Comparison of ENCODE assay signal across 8 cellular contexts in genomic region chr3:142987080-142987700, GRCh38. TPM values are rescaled to one million over a fixed set of nuclear protein-coding genes. Genes with fewer than 3 reads are reported as not detected.
DNase-seq lines count a peak whose midpoint lies in the region; ATAC-seq and TF ChIP-seq lines count a peak whose summit lies in the region.

No MANE protein-coding gene starts in this region.

- peak; percentile 68 for ATAC-seq in left ventricle myocardium superior

- H3K27me3 ChIP-seq in WERI-Rb-1 (ENCODE audit: insufficient read depth, low read depth, severe bottlenecking), result no peaks in the 10 kb centered on the region

- H3K27ac ChIP-seq in WERI-Rb-1, result no peak overlapping the region

- H3K36me3 ChIP-seq in WERI-Rb-1, result no peaks in the 10 kb centered on the region

- DNase-seq in ACHN, result peak; percentile 55
- DNase-seq in GM13977 (ENCODE audit: low spot score), result peak; percentile 53
- DNase-seq in NCI-H1105 (lab: John Stamatoyannopoulos, UW), result peak; percentile 43
- no peak for DNase-seq in WERI-Rb-1
- DNase-seq in left ventricle myocardium superior, result no peak
- DNase-seq in superior temporal gyrus (ENCODE audit: extremely low spot score), result peak; percentile 78
- no peak for DNase-seq in stimulated activated naive CD4-positive, alpha-beta T cell treated with Interleukin-2 at 50 U/mL for 16 hours (lab: John Stamatoyannopoulos, UW)
- DNase-seq in GM19238 (ENCODE audit: insufficient read length, low spot score), result no peak

- in situ Hi-C loops in ACHN (cut with HindIII; ENCODE audit: low pct_ligation_motif_present, low pct_unique_long_range_greater_than_20kb, low sequenced_read_pairs) (no loop called here), GM13977 (cut with MboI; ENCODE audit: low pct_unique_long_range_greater_than_20kb, low sequenced_read_pairs, unreplicated experiment) (loop anchor here (25.0 kb wide), 1 partner anchor 400 kb away; the partner anchor contains the start of genes ATR and PLS1)

- TF ChIP-seq CTCF in GM13977 (IDR thresholded peaks at IDR 0.05; ENCODE audit: extremely low read depth, insufficient read depth, missing control alignments) (peak; percentile 59), WERI-Rb-1 (IDR thresholded peaks at IDR 0.05; ENCODE audit: low read depth, low read length) (0 out of 2 replicates have a peak, but pooled peaks have one; percentile 11)

- H3K4me3 ChIP-seq in WERI-Rb-1 (ENCODE audit: low read depth, low read length), result no peak overlapping the region

- no peaks in the 10 kb centered on the region for H3K9me3 ChIP-seq in WERI-Rb-1 (ENCODE audit: severe bottlenecking)

- intact Hi-C loops in left ventricle myocardium superior (cut with micrococcal nuclease), result no loop called here

RNA-seq across cellular contexts. Expression of gene U2SURP, which starts 14.2 kb away (rescaled TPM):
- 40.4 TPM for total RNA-seq in left ventricle myocardium superior

RNA-seq across cellular contexts. Expression of gene PAQR9, which starts 23.7 kb away (rescaled TPM):
- 19.1 TPM for total RNA-seq in left ventricle myocardium superior

Comparison
In these comparisons a context has a peak if more than half of its experiments do, and no peak if none do; other contexts are left out.
1. DNase-seq: peak in ACHN (single experiment), GM13977 (single experiment), NCI-H1105 (single experiment) and superior temporal gyrus (single experiment); none in WERI-Rb-1 (single experiment), left ventricle myocardium superior (single experiment), stimulated activated naive CD4-positive, alpha-beta T cell treated with Interleukin-2 at 50 U/mL for 16 hours (single experiment) and GM19238 (single experiment).